Comparison of ENCODE assay signal across 8 cellular contexts in genomic region chr10:63630085-63630927, GRCh38.
DNase-seq lines count a peak whose midpoint lies in the region; ATAC-seq and TF ChIP-seq lines count a peak whose summit lies in the region.

No MANE protein-coding gene starts in this region.

- H3K4me3 ChIP-seq in KMS-11 (IDR thresholded peaks at IDR 0.05; ENCODE audit: insufficient read depth, low read depth, low read length) (peak overlapping the region; percentile 42), RWPE2 (ENCODE audit: severe bottlenecking) (peak overlapping the region; percentile 42), foreskin fibroblast (ENCODE audit: low read depth in 1 of 2, low read length in 2 of 2) (peak overlapping the region; percentile 58 to 71), neural progenitor cell (peak overlapping the region; percentile 56), stomach (peak overlapping the region; percentile 61 to 67 (median 64))

- peak overlapping the region; percentile 99 for H3K27ac Mint-ChIP-seq in neural progenitor cell

- H2AFZ ChIP-seq in KMS-11 (ENCODE audit: low read depth) (peak overlapping the region; percentile 99), neural progenitor cell (replicated peaks) (peak overlapping the region; percentile 45)

- peak overlapping the region; percentile 99 for H3K4me2 ChIP-seq in KMS-11
- peak overlapping the region; percentile 79 for H3K4me2 ChIP-seq in neural progenitor cell

- TF ChIP-seq POLR2A in stomach (IDR thresholded peaks at IDR 0.05): peak in 1 of 4 donors; percentile 23

- H3K9me3 ChIP-seq in RWPE2 (ENCODE audit: severe bottlenecking) (no peaks in the 10 kb centered on the region), neural progenitor cell (ENCODE audit: low read depth) (no peaks in the 10 kb centered on the region), stomach (no peaks in the 10 kb centered on the region)

- peak overlapping the region; percentile 72 for H3K9ac ChIP-seq in KMS-11
- peak overlapping the region; percentile 10 for H3K9ac ChIP-seq in neural progenitor cell

- intact Hi-C loops in stomach (cut with DNase I; ENCODE audit: low total_unique reads): no loop called here

- peaks cover 41% of the 10 kb centered on the region for H3F3A ChIP-seq in neural progenitor cell (ENCODE audit: low read depth)

- H3K4me1 ChIP-seq in KMS-11 (ENCODE audit: low read depth, poor library complexity, severe bottlenecking) (peaks cover 24% of the 10 kb centered on the region), RWPE2 (ENCODE audit: insufficient read depth, poor library complexity, severe bottlenecking) (peaks cover 25% of the 10 kb centered on the region), neural progenitor cell (peaks cover 25% of the 10 kb centered on the region), stomach (peaks cover 21 to 37% (median 27%) of the 10 kb centered on the region in 4 donors)

- peak; percentile 91 for DNase-seq in EH (ENCODE audit: low read depth)
- peak; percentile 91 for DNase-seq in RWPE2 (ENCODE audit: low spot score)
- DNase-seq in activated gamma-delta T cell (lab: John Stamatoyannopoulos, UW): peak; percentile 48
- peak; percentile 98 to 99 for DNase-seq in foreskin fibroblast
- DNase-seq in neural progenitor cell (ENCODE audit: low spot score): peak; percentile 91
- peak; percentile 91 for DNase-seq in stomach

- H3K9me3 Mint-ChIP-seq in neural progenitor cell: no peaks in the 10 kb centered on the region

- peaks cover 39% of the 10 kb centered on the region for H3K4me1 Mint-ChIP-seq in neural progenitor cell

- TF ChIP-seq EP300 in stomach (IDR thresholded peaks at IDR 0.05): peak; percentile 65

- H3K79me2 ChIP-seq in KMS-11 (ENCODE audit: insufficient read depth, low read depth) (no peaks in the 10 kb centered on the region), neural progenitor cell (ENCODE audit: low read depth) (no peaks in the 10 kb centered on the region)

- ATAC-seq in GM21825 (IDR thresholded peaks at IDR 0.05; ENCODE audit: unreplicated experiment) (peak; percentile 62), RWPE2 (ENCODE audit: low read depth) (peak; percentile 71)

- 0 to 1% (median 0%) methylated on average over 22 to 67 of the region's 69 CpGs for WGBS in stomach, 5 donors

- H3K27ac ChIP-seq in KMS-11 (peak overlapping the region; percentile 87), RWPE2 (ENCODE audit: poor library complexity, severe bottlenecking) (peak overlapping the region; percentile 99), neural progenitor cell (peak overlapping the region; percentile 96), stomach (peak overlapping the region; percentile 89 to 100 (median 99))

- H3K36me3 Mint-ChIP-seq in neural progenitor cell: no peaks in the 10 kb centered on the region

- H4K20me1 ChIP-seq in KMS-11 (ENCODE audit: insufficient read depth): no peaks in the 10 kb centered on the region
- no peaks in the 10 kb centered on the region for H4K20me1 ChIP-seq in neural progenitor cell (ENCODE audit: low read depth)

- H3K36me3 ChIP-seq in KMS-11 (ENCODE audit: insufficient read depth) (no peaks in the 10 kb centered on the region), RWPE2 (ENCODE audit: low read depth) (no peaks in the 10 kb centered on the region), neural progenitor cell (no peaks in the 10 kb centered on the region), stomach (no peaks in the 10 kb centered on the region)

- H3K27me3 ChIP-seq in KMS-11 (ENCODE audit: insufficient read depth, low read depth) (no peaks in the 10 kb centered on the region), RWPE2 (ENCODE audit: insufficient read depth, poor library complexity, severe bottlenecking) (no peaks in the 10 kb centered on the region), neural progenitor cell (no peaks in the 10 kb centered on the region), stomach (no peaks in the 10 kb centered on the region)

- peaks cover 5% of the 10 kb centered on the region for H3K27me3 Mint-ChIP-seq in neural progenitor cell (ENCODE audit: insufficient read depth, low read depth)

- TF ChIP-seq CTCF in KMS-11 (conservative IDR thresholded peaks at IDR 0.05; ENCODE audit: low read depth, low read length) (no peak), RWPE2 (IDR thresholded peaks at IDR 0.05; ENCODE audit: poor library complexity, severe bottlenecking) (no peak), foreskin fibroblast (IDR thresholded peaks at IDR 0.05; ENCODE audit: low read depth, low read length) (no peak), neural progenitor cell (IDR thresholded peaks at IDR 0.05) (no peak), stomach (IDR thresholded peaks at IDR 0.05) (peak in 1 of 7 experiments; percentile 10)

- peak overlapping the region; percentile 94 for H3K4me3 Mint-ChIP-seq in neural progenitor cell

Comparison
In these comparisons a context has a peak if more than half of its experiments do, and no peak if none do; other contexts are left out.
1. Peak in every context shown above with its lines: DNase-seq, ATAC-seq, H3K4me3 ChIP-seq and H3K27ac ChIP-seq.
2. DNase-seq: peak in every context shown above with its lines; median percentile 98 in foreskin fibroblast; 91 in EH; 91 in RWPE2; 91 in neural progenitor cell; 91 in stomach; 48 in activated gamma-delta T cell.